In the genomic region with DNA sequence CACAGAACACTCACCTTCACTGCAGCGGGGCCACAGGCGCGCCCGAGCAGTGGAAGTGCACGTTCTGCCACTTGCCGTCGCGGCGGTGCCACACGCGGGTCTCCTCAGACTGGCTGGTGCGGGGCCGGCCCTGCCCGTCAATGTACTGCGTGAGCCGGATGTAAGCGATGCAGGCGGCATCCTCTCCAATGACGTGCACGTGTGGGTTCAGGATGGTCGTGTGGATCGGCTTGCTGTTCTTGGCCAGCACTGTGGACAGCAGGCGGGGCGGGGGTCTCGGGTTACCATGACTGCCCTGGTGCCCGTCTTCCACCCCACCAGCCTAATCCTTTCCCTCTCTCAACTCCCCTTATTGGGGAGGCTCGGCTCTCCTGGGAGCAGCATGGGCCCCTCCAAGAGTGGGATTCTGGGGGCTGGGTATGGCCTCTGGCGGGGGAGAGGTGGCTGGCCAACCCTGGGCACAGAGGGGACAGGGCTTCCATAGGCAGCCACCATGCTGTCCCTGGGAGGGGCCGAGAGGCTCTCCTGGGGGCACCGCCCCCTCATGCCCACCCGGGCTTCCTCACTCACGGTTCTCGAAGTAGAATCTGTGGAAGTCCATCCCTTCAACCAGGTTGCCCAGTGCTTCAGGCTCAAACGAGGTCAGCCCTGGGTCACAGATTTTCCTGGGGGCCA, we compare ENCODE assay signal across 17 cellular contexts.
"Had no signal": no experiment of that assay in that cellular context is flagged by ENCODE, and none has a peak within 500 bp of the region (broad histone marks: within the 10 kb centered on the region; RNA-seq: fewer than 3 reads in every experiment).

No MANE protein-coding gene starts in this region.

- H3K4me1 ChIP-seq: adrenal gland, gastroesophageal sphincter, left lung, tibial artery had no signal

- H3K27ac ChIP-seq: adrenal gland, cardiac muscle cell, gastroesophageal sphincter, left lung, skin epidermis, tibial artery had no signal

- H3K27me3 ChIP-seq: adrenal gland, cardiac muscle cell had no signal

- H3K9me3 ChIP-seq: adrenal gland, left lung had no signal

- H3K27ac Mint-ChIP-seq: activated CD4-positive, alpha-beta memory T cell treated with anti-CD3 and anti-CD28 coated beads for 36 hours; activated CD8-positive, alpha-beta memory T cell treated with anti-CD3 and anti-CD28 coated beads, Interleukin-2, amount 10 ng/mL, durations not matched to agents 7 days and 5 days; activated naive CD4-positive, alpha-beta T cell treated with anti-CD3 and anti-CD28 coated beads, Interleukin-2, amount 50 U/mL, for 24 hours; activated T-helper 2 cell treated with anti-CD3 and anti-CD28 coated beads, Interferon-gamma antibody, Interleukin-2, Interleukin-4, amounts not matched to agents 10 μg/mL and 5 μg/mL and 100 μg/mL, durations not matched to agents 14 hours and 24 hours and 36 hours; nephron had no signal

- H3K36me3 ChIP-seq: adrenal gland, cardiac muscle cell, gastroesophageal sphincter, left lung, tibial artery had no signal

- H3K4me3 Mint-ChIP-seq: activated CD4-positive, alpha-beta memory T cell treated with anti-CD3 and anti-CD28 coated beads for 36 hours; activated CD8-positive, alpha-beta memory T cell treated with anti-CD3 and anti-CD28 coated beads, Interleukin-2, amount 10 ng/mL, durations not matched to agents 7 days and 5 days; activated naive CD4-positive, alpha-beta T cell treated with anti-CD3 and anti-CD28 coated beads, Interleukin-2, amount 50 U/mL, for 24 hours; nephron had no signal

- H3K9me3 Mint-ChIP-seq: activated CD4-positive, alpha-beta memory T cell treated with anti-CD3 and anti-CD28 coated beads for 36 hours; activated naive CD4-positive, alpha-beta T cell treated with anti-CD3 and anti-CD28 coated beads, Interleukin-2, amount 50 U/mL, for 24 hours; activated T-helper 2 cell treated with anti-CD3 and anti-CD28 coated beads, Interferon-gamma antibody, Interleukin-2, Interleukin-4, amounts not matched to agents 10 μg/mL and 5 μg/mL and 100 μg/mL, durations not matched to agents 14 hours and 24 hours and 36 hours; nephron had no signal

- H3K36me3 Mint-ChIP-seq: activated CD4-positive, alpha-beta memory T cell treated with anti-CD3 and anti-CD28 coated beads for 36 hours; activated CD8-positive, alpha-beta memory T cell treated with anti-CD3 and anti-CD28 coated beads, Interleukin-2, amount 10 ng/mL, durations not matched to agents 7 days and 5 days; activated naive CD4-positive, alpha-beta T cell treated with anti-CD3 and anti-CD28 coated beads, Interleukin-2, amount 50 U/mL, for 24 hours had no signal

- H3K4me3 ChIP-seq: adrenal gland, cardiac muscle cell, gastroesophageal sphincter, left lung, skin epidermis, tibial artery had no signal

- H3K27me3 Mint-ChIP-seq: activated CD4-positive, alpha-beta memory T cell treated with anti-CD3 and anti-CD28 coated beads for 36 hours; activated naive CD4-positive, alpha-beta T cell treated with anti-CD3 and anti-CD28 coated beads, Interleukin-2, amount 50 U/mL, for 24 hours had no signal

- ATAC-seq: activated CD8-positive, alpha-beta memory T cell treated with anti-CD3 and anti-CD28 coated beads, Interleukin-2, amount 10 ng/mL, durations not matched to agents 7 days and 5 days; gastroesophageal sphincter; left lung had no signal

- H3K4me1 Mint-ChIP-seq: activated CD8-positive, alpha-beta memory T cell treated with anti-CD3 and anti-CD28 coated beads, Interleukin-2, amount 10 ng/mL, durations not matched to agents 7 days and 5 days; activated naive CD4-positive, alpha-beta T cell treated with anti-CD3 and anti-CD28 coated beads, Interleukin-2, amount 50 U/mL, for 24 hours had no signal

- DNase-seq: activated CD4-positive, alpha-beta memory T cell treated with anti-CD3 and anti-CD28 coated beads for 36 hours; activated CD4-positive, alpha-beta T cell treated with anti-CD3 and anti-CD28 coated beads for 1 hour; activated CD8-positive, alpha-beta memory T cell treated with anti-CD3 and anti-CD28 coated beads, Interleukin-2, amount 10 ng/mL, durations not matched to agents 7 days and 5 days; activated T-cell treated with anti-CD3 and anti-CD28 coated beads, Interleukin-2, amount 50 U/mL, for 1 hour; islet precursor cell; mesendoderm; stimulated activated CD4-positive, alpha-beta T cell treated with anti-CD3 and anti-CD28 coated beads, Interleukin-4, amount 100 ng/mL, for 24 hours; stimulated activated naive CD4-positive, alpha-beta T cell had no signal
